In the genomic region with DNA sequence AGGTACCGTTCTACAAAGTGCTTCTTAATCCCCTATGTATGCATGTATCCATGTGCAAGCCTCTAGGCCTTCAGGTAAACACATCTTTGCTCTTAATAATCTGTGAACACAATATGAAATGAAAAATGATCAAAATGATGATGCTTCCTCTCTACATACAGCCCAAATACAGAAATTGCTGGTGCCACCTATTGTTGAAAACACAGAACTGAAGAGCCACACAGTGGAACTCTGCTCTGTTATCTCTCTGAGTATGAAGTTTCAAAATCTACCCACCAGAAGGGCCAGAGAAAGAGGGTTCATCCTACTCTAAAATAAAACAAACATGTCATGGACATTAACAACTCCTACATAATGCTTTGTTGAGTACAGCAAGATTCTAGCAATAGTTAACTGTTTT, we compare ENCODE assay signal across 9 cellular contexts.
DNase-seq lines count a peak whose midpoint lies in the region; ATAC-seq and TF ChIP-seq lines count a peak whose summit lies in the region.
"Had no signal": no experiment of that assay in that cellular context is flagged by ENCODE, and none has a peak within 500 bp of the region (broad histone marks: within the 10 kb centered on the region; RNA-seq: fewer than 3 reads in every experiment).

No MANE protein-coding gene starts in this region.

- no peak for TF ChIP-seq POLR2A in GM18505 (IDR thresholded peaks at IDR 0.05; ENCODE audit: borderline replicate concordance, extremely low read depth, insufficient read depth, insufficient read length)

- intact Hi-C loops in Right ventricle myocardium superior (cut with DNase I) = loop anchor here (5.0 kb wide), 1 partner anchor 496 kb away; no protein-coding TSS in a partner anchor
- intact Hi-C loops in cardiac septum (cut with DNase I) = no loop called here
- intact Hi-C loops in left cardiac atrium (cut with DNase I) = no loop called here

- no peak overlapping the region for H3K27ac Mint-ChIP-seq in type B pancreatic cell
- H3K27ac Mint-ChIP-seq: activated naive CD8-positive, alpha-beta T cell had no signal

- no peak for DNase-seq in Right ventricle myocardium superior
- DNase-seq in cardiac septum (ENCODE audit: low spot score) = no peak
- DNase-seq in SK-MEL-5 (ENCODE audit: low read depth, low spot score) = peak; percentile 27
- no peak for DNase-seq in left cardiac atrium
- DNase-seq in type B pancreatic cell (ENCODE audit: extremely low spot score, unreplicated experiment) = no peak
- no peak for DNase-seq in mucosa of gallbladder (ENCODE audit: low spot score)
- DNase-seq in epidermal melanocyte (ENCODE audit: insufficient read length, low spot score) = no peak

- H3K36me3 Mint-ChIP-seq in type B pancreatic cell = no peaks in the 10 kb centered on the region
- H3K36me3 Mint-ChIP-seq: activated naive CD8-positive, alpha-beta T cell had no signal

- TF ChIP-seq CTCF in type B pancreatic cell (conservative IDR thresholded peaks at IDR 0.05) = peak; percentile 64

- H3K4me3 Mint-ChIP-seq in type B pancreatic cell = no peak overlapping the region
- H3K4me3 Mint-ChIP-seq: activated naive CD8-positive, alpha-beta T cell had no signal

- ATAC-seq in Right ventricle myocardium superior (ENCODE audit: poor library complexity) = peak; percentile 87
- ATAC-seq in left cardiac atrium = peak; percentile 62 to 80
- ATAC-seq in GM18505 (IDR thresholded peaks at IDR 0.05; ENCODE audit: unreplicated experiment) = no peak

- in situ Hi-C loops in SK-MEL-5 (cut with HindIII; ENCODE audit: low pct_unique_long_range_greater_than_20kb, low sequenced_read_pairs) = no loop called here

- peaks cover 11% of the 10 kb centered on the region for H3K4me1 Mint-ChIP-seq in type B pancreatic cell (ENCODE audit: unreplicated experiment)

- H3K9me3 Mint-ChIP-seq in type B pancreatic cell = peaks cover 2% of the 10 kb centered on the region

- H3K27me3 Mint-ChIP-seq in type B pancreatic cell = no peaks in the 10 kb centered on the region
